8 cellular contexts compared by ENCODE assay signal in genomic region chr11:68383976-68384501, GRCh38.
DNase-seq lines count a peak whose midpoint lies in the region; ATAC-seq and TF ChIP-seq lines count a peak whose summit lies in the region.

No MANE protein-coding gene starts in this region.

- ATAC-seq in activated T-cell treated with anti-CD3 and anti-CD28 coated beads, Interleukin-2, amount 50 U/mL, for 72 hours (replicated peaks in 1 of 2): peak; percentile 33 to 63
- ATAC-seq in upper lobe of left lung (ENCODE audit: low FRiP score in 2 of 2) (peak in 1 of 2 donors; percentile 64), HG03354 (IDR thresholded peaks at IDR 0.05; ENCODE audit: poor library complexity, severe bottlenecking, unreplicated experiment) (no peak)

- peak; percentile 26 for DNase-seq in NCI-H2171 treated with DMSO at 0.1 percent for 48 hours (lab: John Stamatoyannopoulos, UW)
- DNase-seq in NCI-H2171 (lab: John Stamatoyannopoulos, UW): no peak
- peak; percentile 11 for DNase-seq in NCI-H774 (lab: John Stamatoyannopoulos, UW)
- DNase-seq in activated T-cell treated with anti-CD3 and anti-CD28 coated beads, Interleukin-2, amount 50 U/mL, for 72 hours: peak; percentile 63 to 71
- peak; percentile 49 for DNase-seq in fibroblast of villous mesenchyme (ENCODE audit: low read depth)
- peak; percentile 90 for DNase-seq in osteocyte (ENCODE audit: extremely low spot score, unreplicated experiment)
- DNase-seq in upper lobe of left lung: peak in 1 of 2 donors; percentile 44

- no peak for TF ChIP-seq POLR2A in upper lobe of left lung (IDR thresholded peaks at IDR 0.05)

- H3K4me3 Mint-ChIP-seq in activated T-cell treated with anti-CD3 and anti-CD28 coated beads, Interleukin-2, amount 50 U/mL, for 72 hours: no peak overlapping the region
- no peak overlapping the region for H3K4me3 Mint-ChIP-seq in osteocyte (ENCODE audit: unreplicated experiment)

- peak overlapping the region in 1 of 4 donors; percentile 32 for H3K27ac ChIP-seq in upper lobe of left lung

- H3K4me1 ChIP-seq in upper lobe of left lung: peaks cover 31 to 48% (median 40%) of the 10 kb centered on the region in 4 donors

- TF ChIP-seq EP300 in upper lobe of left lung (IDR thresholded peaks at IDR 0.05): no peak

- H3K36me3 Mint-ChIP-seq in activated T-cell treated with anti-CD3 and anti-CD28 coated beads, Interleukin-2, amount 50 U/mL, for 72 hours (ENCODE audit: insufficient read depth in 2 of 2): no peaks in the 10 kb centered on the region
- H3K36me3 Mint-ChIP-seq in osteocyte (ENCODE audit: unreplicated experiment): peaks cover 6% of the 10 kb centered on the region

- H3K4me3 ChIP-seq in fibroblast of villous mesenchyme (ENCODE audit: low read depth, low read length) (no peak overlapping the region), upper lobe of left lung (no peak overlapping the region)

- H3K9me3 Mint-ChIP-seq in activated T-cell treated with anti-CD3 and anti-CD28 coated beads, Interleukin-2, amount 50 U/mL, for 72 hours: no peaks in the 10 kb centered on the region
- H3K9me3 Mint-ChIP-seq in osteocyte (ENCODE audit: unreplicated experiment): no peaks in the 10 kb centered on the region

- peaks cover 18% of the 10 kb centered on the region for H3K4me1 Mint-ChIP-seq in activated T-cell treated with anti-CD3 and anti-CD28 coated beads, Interleukin-2, amount 50 U/mL, for 72 hours (ENCODE audit: low read depth)
- H3K4me1 Mint-ChIP-seq in osteocyte (ENCODE audit: unreplicated experiment): peaks cover 61% of the 10 kb centered on the region

- H3K36me3 ChIP-seq in upper lobe of left lung: peaks cover 0 to 18% (median 9%) of the 10 kb centered on the region in 4 donors

- peaks cover 6% of the 10 kb centered on the region for H3K27me3 Mint-ChIP-seq in activated T-cell treated with anti-CD3 and anti-CD28 coated beads, Interleukin-2, amount 50 U/mL, for 72 hours (ENCODE audit: low read depth)
- H3K27me3 Mint-ChIP-seq in osteocyte (ENCODE audit: unreplicated experiment): no peaks in the 10 kb centered on the region

- H3K27me3 ChIP-seq in upper lobe of left lung: no peaks in the 10 kb centered on the region

- WGBS in upper lobe of left lung, 2 donors: 11 to 20% methylated on average over 5 to 8 of the region's 9 CpGs

- TF ChIP-seq CTCF in fibroblast of villous mesenchyme (IDR thresholded peaks at IDR 0.05; ENCODE audit: insufficient read depth, low read depth, low read length) (peak; percentile 95), osteocyte (IDR thresholded peaks at IDR 0.05) (peak; percentile 96), upper lobe of left lung (IDR thresholded peaks at IDR 0.05) (peak; percentile 85 to 97 (median 89))

- no peaks in the 10 kb centered on the region for H3K9me3 ChIP-seq in upper lobe of left lung

- H3K27ac Mint-ChIP-seq in activated T-cell treated with anti-CD3 and anti-CD28 coated beads, Interleukin-2, amount 50 U/mL, for 72 hours: no peak overlapping the region
- H3K27ac Mint-ChIP-seq in osteocyte (ENCODE audit: unreplicated experiment): peak overlapping the region; percentile 98
